In the genomic region with DNA sequence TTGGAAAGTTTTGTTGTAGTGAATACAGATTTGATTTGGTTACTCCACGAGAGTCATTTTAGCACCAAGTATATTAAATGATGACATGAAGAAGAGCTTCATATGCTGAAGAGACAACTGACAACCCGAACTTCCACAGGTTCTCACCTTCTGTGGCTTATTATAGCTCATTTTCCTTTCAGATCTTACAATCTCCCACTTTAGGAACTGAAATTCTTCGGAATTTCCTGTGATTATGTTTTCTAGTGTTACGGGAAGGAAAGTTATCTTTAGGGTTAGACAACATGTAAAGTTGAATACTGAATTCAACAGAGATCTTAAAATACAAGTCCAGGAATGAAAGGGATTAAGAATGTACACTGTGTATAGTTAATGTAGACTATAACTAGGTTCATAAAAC, we compare ENCODE assay signal across 14 cellular contexts. TPM values are rescaled to one million over a fixed set of nuclear protein-coding genes. Genes with fewer than 3 reads are reported as not detected.
A peak's percentile ranks its signal among the peaks of the same experiment; 100 is the strongest.
DNase-seq lines count a peak whose midpoint lies in the region; FAIRE-seq and TF ChIP-seq lines count a peak whose summit lies in the region.
"Had no signal": no experiment of that assay in that cellular context is flagged by ENCODE, and none has a peak within 500 bp of the region (broad histone marks: within the 10 kb centered on the region; RNA-seq: fewer than 3 reads in every experiment).

No MANE protein-coding gene starts in this region.

- BruUV-seq in endothelial cell of umbilical vein (replicated peaks; lab: Mats Ljungman, UMichigan): no TSS peak

- H3K79me2 ChIP-seq in MM.1S (ENCODE audit: low read length): peaks cover 16% of the 10 kb centered on the region
- H3K79me2 ChIP-seq in OCI-LY3 (ENCODE audit: low read length): no peaks in the 10 kb centered on the region
- H3K79me2 ChIP-seq in endothelial cell of umbilical vein (ENCODE audit: control insufficient read depth, insufficient read depth, low read length): no peaks in the 10 kb centered on the region

- H3K36me3 ChIP-seq in MM.1S (replicated peaks; ENCODE audit: insufficient read depth, low read length) (peaks cover 1% of the 10 kb centered on the region; the same call in 1 of the 2 replicates), OCI-LY3 (replicated peaks; ENCODE audit: low read depth, low read length) (peaks cover 6% of the 10 kb centered on the region), endothelial cell of umbilical vein (ENCODE audit: control insufficient read depth in 2 of 2, extremely low read depth in 1 of 2, insufficient read depth in 2 of 2, low read length in 2 of 2) (no peaks in the 10 kb centered on the region), mesenchymal stem cell (ENCODE audit: control insufficient read depth in 1 of 2, insufficient read depth in 2 of 2, low read depth in 1 of 2, low read length in 2 of 2) (no peaks in the 10 kb centered on the region)

- DNase-seq in MM.1S (no peak), endothelial cell of umbilical vein (ENCODE audit: low read depth, low spot score) (peak; percentile 72), mesenchymal stem cell (no peak), NCI-H1417 (lab: John Stamatoyannopoulos, UW) (no peak), LoVo (ENCODE audit: low spot score) (no peak)
- DNase-seq: C1 segment of cervical spinal cord; Calu3; CD4-positive, alpha-beta memory T cell; COR-L47; DMS79 treated with DMSO at 0.1 percent for 48 hours; GF-D8; H9 had no signal

- no peaks in the 10 kb centered on the region for H3K79me1 ChIP-seq in mesenchymal stem cell (replicated peaks; ENCODE audit: low read length, poor library complexity, severe bottlenecking)

- peak overlapping the region; percentile 99 for H3K27ac ChIP-seq in MM.1S (ENCODE audit: low read length)
- H3K27ac ChIP-seq in OCI-LY3 (ENCODE audit: low read length): no peak overlapping the region
- H3K27ac ChIP-seq in endothelial cell of umbilical vein (ENCODE audit: insufficient read depth, low read depth, low read length): peak overlapping the region; percentile 57
- no peak overlapping the region for H3K27ac ChIP-seq in mesenchymal stem cell (ENCODE audit: low read length, poor library complexity, severe bottlenecking)

- no peak overlapping the region for H3K23ac ChIP-seq in mesenchymal stem cell (ENCODE audit: low read length in 2 of 2)

- POLR2A ChIA-PET in endothelial cell of umbilical vein (lab: Charles Lee): interaction anchor here (0.7 kb wide), 1 partner anchor 71 kb away, joined by 4 read pairs; no protein-coding TSS in a partner anchor

- no peak overlapping the region for H3K18ac ChIP-seq in mesenchymal stem cell (ENCODE audit: low read depth in 1 of 2, low read length in 2 of 2)

- no peak overlapping the region for H2AK5ac ChIP-seq in mesenchymal stem cell (ENCODE audit: low read length, severe bottlenecking)

- TF ChIP-seq CTCF in MM.1S (IDR thresholded peaks at IDR 0.05; ENCODE audit: low read length) (no peak), OCI-LY3 (IDR thresholded peaks at IDR 0.05; ENCODE audit: low read depth, low read length) (no peak), endothelial cell of umbilical vein (IDR thresholded peaks at IDR 0.05; ENCODE audit: extremely low read depth in 1 of 2, insufficient read depth in 1 of 2, low read depth in 1 of 2, low read length in 2 of 2) (no peak)

- no peak overlapping the region for H3K4ac ChIP-seq in mesenchymal stem cell (ENCODE audit: low read depth in 1 of 2, low read length in 2 of 2)

- H2BK12ac ChIP-seq in mesenchymal stem cell (ENCODE audit: low read length in 2 of 2): no peak overlapping the region

- H3K14ac ChIP-seq in mesenchymal stem cell (ENCODE audit: low read length in 2 of 2): no peak overlapping the region

- no peak overlapping the region for H2AFZ ChIP-seq in MM.1S (ENCODE audit: low read length)
- H2AFZ ChIP-seq in OCI-LY3 (ENCODE audit: low read depth, low read length): no peak overlapping the region; the same call in 1 of the 2 replicates
- no peak overlapping the region for H2AFZ ChIP-seq in endothelial cell of umbilical vein (ENCODE audit: low read depth, low read length)
- H2AFZ ChIP-seq in mesenchymal stem cell (ENCODE audit: low read depth, low read length): no peak overlapping the region
- H2AFZ ChIP-seq: GM23338 had no signal

- peaks cover 44% of the 10 kb centered on the region for H3F3A ChIP-seq in MM.1S (ENCODE audit: insufficient read depth, low read length)

- no peaks in the 10 kb centered on the region for H3K9me1 ChIP-seq in endothelial cell of umbilical vein (replicated peaks; ENCODE audit: control insufficient read depth, extremely low read depth, insufficient read depth, low read length)

- FAIRE-seq in endothelial cell of umbilical vein (lab: Jason Lieb, UNC): peak; percentile 88

- no peak overlapping the region for H4K8ac ChIP-seq in mesenchymal stem cell (ENCODE audit: low read length)

- no peak for TF ChIP-seq POLR2A in endothelial cell of umbilical vein (IDR thresholded peaks at IDR 0.05; ENCODE audit: low read depth, low read length)

- H3K4me3 ChIP-seq in MM.1S (ENCODE audit: low read length): no peak overlapping the region
- H3K4me3 ChIP-seq in OCI-LY3 (ENCODE audit: low read length): no peak overlapping the region
- peak overlapping the region in 1 of 3 experiments; percentile 28 for H3K4me3 ChIP-seq in endothelial cell of umbilical vein (replicated peaks in 1 of 3; ENCODE audit: insufficient read depth in 1 of 3, low read depth in 1 of 3, low read length in 3 of 3)
- no peak overlapping the region for H3K4me3 ChIP-seq in mesenchymal stem cell (ENCODE audit: insufficient read depth in 1 of 2, low read depth in 1 of 2, low read length in 2 of 2)
- H3K4me3 ChIP-seq: GM23338 had no signal

- CTCF ChIA-PET in endothelial cell of umbilical vein (lab: Charles Lee): interaction anchor here (0.7 to 1.4 kb wide), 3 partner anchors 8 to 14 kb away, joined by 3 to 7 read pairs (median 4); no protein-coding TSS in a partner anchor

- no peak overlapping the region for H4K91ac ChIP-seq in mesenchymal stem cell (ENCODE audit: low read length)

- intact Hi-C loops in endothelial cell of umbilical vein (cut with micrococcal nuclease): loop anchor here (1.0 kb wide), 1 partner anchor 15 kb away; no protein-coding TSS in a partner anchor

- no peaks in the 10 kb centered on the region for H3K9me2 ChIP-seq in MM.1S (replicated peaks; ENCODE audit: insufficient read depth, low read length)

- no peak overlapping the region for H2BK15ac ChIP-seq in mesenchymal stem cell (ENCODE audit: low read depth, poor library complexity, severe bottlenecking)

- no peaks in the 10 kb centered on the region for H4K20me1 ChIP-seq in MM.1S (ENCODE audit: insufficient read depth, low read length)
- no peaks in the 10 kb centered on the region for H4K20me1 ChIP-seq in OCI-LY3 (ENCODE audit: insufficient read depth, low read length)
- H4K20me1 ChIP-seq in endothelial cell of umbilical vein (replicated peaks; ENCODE audit: control insufficient read depth, extremely low read depth, insufficient read depth, low read length): no peaks in the 10 kb centered on the region

- H3K9me3 ChIP-seq in MM.1S (replicated peaks; ENCODE audit: insufficient read depth, low read length): 0 out of 2 replicates have a peak, but pooled peaks cover 1% of the 10 kb centered on the region
- H3K9me3 ChIP-seq in OCI-LY3 (ENCODE audit: insufficient read depth, low read length): 0 out of 2 replicates have a peak, but pooled peaks cover 4% of the 10 kb centered on the region
- H3K9me3 ChIP-seq in endothelial cell of umbilical vein (replicated peaks; ENCODE audit: control insufficient read depth, insufficient read depth, low read length): no peaks in the 10 kb centered on the region
- no peaks in the 10 kb centered on the region for H3K9me3 ChIP-seq in mesenchymal stem cell (ENCODE audit: control insufficient read depth, low read length)

- 90% methylated on average over 2 of the region's 4 CpGs for WGBS in mesenchymal stem cell

- no peak overlapping the region for H3K4me2 ChIP-seq in MM.1S (ENCODE audit: low read depth, low read length)
- peak overlapping the region; percentile 20; the same call in 1 of the 2 replicates for H3K4me2 ChIP-seq in OCI-LY3 (ENCODE audit: low read length)
- peak overlapping the region; percentile 92 for H3K4me2 ChIP-seq in endothelial cell of umbilical vein (ENCODE audit: insufficient read depth, low read length)
- H3K4me2 ChIP-seq in mesenchymal stem cell (ENCODE audit: low read length, poor library complexity, severe bottlenecking): no peak overlapping the region
- H3K4me2 ChIP-seq: GM23338 had no signal

- H3K9ac ChIP-seq in MM.1S (ENCODE audit: low read length) (peak overlapping the region; percentile 58), OCI-LY3 (ENCODE audit: low read length) (no peak overlapping the region), endothelial cell of umbilical vein (replicated peaks; ENCODE audit: extremely low read depth, insufficient read depth, low read length) (peak overlapping the region; percentile 19), mesenchymal stem cell (ENCODE audit: low read length) (no peak overlapping the region)

- dilution Hi-C loops in endothelial cell of umbilical vein (cut with MboI; ENCODE audit: extremely low pct_ligation_motif_present, low sequenced_read_pairs): no loop called here

- H3K27me3 ChIP-seq in MM.1S (replicated peaks; ENCODE audit: insufficient read depth, low read length) (no peaks in the 10 kb centered on the region), OCI-LY3 (ENCODE audit: low read depth, low read length) (no peaks in the 10 kb centered on the region), endothelial cell of umbilical vein (ENCODE audit: control insufficient read depth in 2 of 2, insufficient read depth in 2 of 2, low read length in 2 of 2) (no peaks in the 10 kb centered on the region), mesenchymal stem cell (ENCODE audit: control insufficient read depth in 1 of 2, insufficient read depth in 1 of 2, low read length in 2 of 2) (no peaks in the 10 kb centered on the region)

- H2BK120ac ChIP-seq in mesenchymal stem cell (ENCODE audit: low read depth, low read length): no peak overlapping the region

- H3K4me1 ChIP-seq in MM.1S (ENCODE audit: low read length): peaks cover 50% of the 10 kb centered on the region
- H3K4me1 ChIP-seq in OCI-LY3 (ENCODE audit: low read length): peaks cover 31% of the 10 kb centered on the region
- peaks cover 21% of the 10 kb centered on the region for H3K4me1 ChIP-seq in endothelial cell of umbilical vein (ENCODE audit: control insufficient read depth, extremely low read depth, insufficient read depth, low read length)
- H3K4me1 ChIP-seq in mesenchymal stem cell (ENCODE audit: control insufficient read depth, insufficient read depth, low read depth, low read length): no peaks in the 10 kb centered on the region

- no peak overlapping the region for H2BK5ac ChIP-seq in mesenchymal stem cell (ENCODE audit: low read depth, low read length, poor library complexity, severe bottlenecking)

RNA-seq across cellular contexts. Expression of a gene that starts 49.6 kb away (rescaled TPM):
- 1,581 and 1,665 TPM in 2 replicates for total RNA-seq in endothelial cell of umbilical vein
- polyA plus RNA-seq in endothelial cell of umbilical vein: 2,566 and 2,629 TPM in 2 replicates
- polyA plus RNA-seq in endothelial cell of umbilical vein (2011; cell fraction: cytosol; rRNA removed): 2,247 and 2,322 TPM in 2 replicates
- 1,597 and 1,745 TPM in 2 replicates for polyA plus RNA-seq in endothelial cell of umbilical vein (2011; cell fraction: nucleus; rRNA removed)
- polyA plus RNA-seq in endothelial cell of umbilical vein (2012): 1,989 and 2,618 TPM in 2 replicates
- polyA minus RNA-seq in endothelial cell of umbilical vein: 2,443 and 2,887 TPM in 2 replicates
- 46.0 TPM for polyA minus RNA-seq in endothelial cell of umbilical vein (2011; cell fraction: cytosol; rRNA and poly(A)+ RNA removed)
- polyA minus RNA-seq in endothelial cell of umbilical vein (2011; cell fraction: nucleus; rRNA and poly(A)+ RNA removed): 638 and 706 TPM in 2 replicates
- 242 TPM for polyA plus RNA-seq in mesenchymal stem cell (2013, experiment 1 of 2)
- 248 TPM for polyA plus RNA-seq in mesenchymal stem cell (2013, experiment 2 of 2)

Comparison
In these comparisons a context has a peak if more than half of its experiments do, and no peak if none do; other contexts are left out.
1. H3K27ac ChIP-seq: peak in MM.1S (single experiment) and endothelial cell of umbilical vein (single experiment); none in OCI-LY3 (single experiment) and mesenchymal stem cell (single experiment).
2. H3K4me2 ChIP-seq: peak in OCI-LY3 (single experiment) and endothelial cell of umbilical vein (single experiment); none in MM.1S (single experiment) and mesenchymal stem cell (single experiment).
3. H3K9ac ChIP-seq: peak in MM.1S (single experiment) and endothelial cell of umbilical vein (single experiment); none in OCI-LY3 (single experiment) and mesenchymal stem cell (single experiment).